In the genomic region with DNA sequence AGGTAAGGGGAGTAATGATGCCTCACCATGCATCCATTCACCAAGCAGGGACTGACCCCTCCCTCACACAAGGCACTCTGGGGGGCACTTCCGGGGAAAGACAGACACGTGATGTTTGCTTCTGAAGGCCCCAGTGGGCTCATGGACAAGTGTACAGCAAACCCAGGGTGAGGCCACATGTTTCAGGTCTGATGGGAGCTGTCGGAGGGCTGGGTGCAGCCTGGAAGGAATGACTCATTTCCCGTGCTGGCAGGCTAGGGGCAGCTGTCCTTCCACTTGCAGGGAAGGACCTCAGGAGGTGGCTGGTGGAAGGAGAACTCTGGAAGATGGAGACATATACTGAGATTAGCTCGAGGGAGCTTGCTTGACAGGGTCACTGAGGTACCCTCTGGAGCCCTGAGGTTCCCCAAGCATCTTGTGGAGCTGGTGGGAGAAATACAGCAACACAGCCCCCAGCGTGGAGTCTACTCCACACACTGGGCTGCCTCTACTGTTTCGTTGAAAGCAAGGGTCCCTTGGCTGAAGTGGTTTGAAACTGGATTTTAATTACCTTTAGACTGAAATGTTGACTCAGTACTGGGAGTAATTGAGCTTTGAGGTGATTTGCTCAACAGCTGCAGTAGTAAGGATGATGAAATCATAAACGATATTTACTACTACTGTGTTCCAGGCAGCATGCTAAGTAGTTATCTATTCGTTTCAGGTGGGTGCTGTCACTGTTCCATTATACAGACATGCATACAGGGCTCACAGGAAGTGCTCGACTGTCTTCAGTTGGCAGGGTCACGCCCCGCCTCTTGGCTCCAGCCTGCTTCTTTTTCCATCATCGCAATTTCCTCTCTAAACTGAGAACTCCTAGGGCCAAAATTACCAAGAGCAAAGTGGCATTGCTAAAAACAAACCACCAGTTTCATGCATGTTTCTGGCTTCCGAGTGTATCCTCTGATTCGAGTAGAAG, we compare ENCODE assay signal across 8 cellular contexts.
DNase-seq lines count a peak whose midpoint lies in the region; ATAC-seq, FAIRE-seq and TF ChIP-seq lines count a peak whose summit lies in the region.

No MANE protein-coding gene starts in this region.

- H3K4me3 ChIP-seq in CD8-positive, alpha-beta memory T cell (ENCODE audit: low read length): no peak overlapping the region
- no peak overlapping the region for H3K4me3 ChIP-seq in hepatocyte

- no peak overlapping the region for H3K27ac ChIP-seq in CD8-positive, alpha-beta memory T cell (ENCODE audit: low read depth, low read length)
- H3K27ac ChIP-seq in hepatocyte: peak overlapping the region; percentile 86

- no peaks in the 10 kb centered on the region for H3K36me3 ChIP-seq in CD8-positive, alpha-beta memory T cell (ENCODE audit: insufficient read depth, low read length)
- no peaks in the 10 kb centered on the region for H3K36me3 ChIP-seq in hepatocyte (replicated peaks; ENCODE audit: insufficient read depth, low read depth)

- H3K79me2 ChIP-seq in hepatocyte: no peaks in the 10 kb centered on the region

- no peaks in the 10 kb centered on the region for H3K27me3 Mint-ChIP-seq in CD8-positive, alpha-beta memory T cell

- H3K4me1 ChIP-seq in CD8-positive, alpha-beta memory T cell (ENCODE audit: insufficient read depth, low read length): peaks cover 18% of the 10 kb centered on the region
- H3K4me1 ChIP-seq in hepatocyte (ENCODE audit: insufficient read depth): peaks cover 17% of the 10 kb centered on the region

- H3K36me3 Mint-ChIP-seq in CD8-positive, alpha-beta memory T cell: peaks cover 1 to 5% (median 3%) of the 10 kb centered on the region in 3 donors

- no peak for ATAC-seq in GM18498 (IDR thresholded peaks at IDR 0.05; ENCODE audit: unreplicated experiment)

- H3K27ac Mint-ChIP-seq in CD8-positive, alpha-beta memory T cell: peak overlapping the region in 7 of 8 donors; percentile 31 to 87 (median 73)

- POLR2A ChIA-PET in CD8-positive, alpha-beta memory T cell (lab: Charles Lee): no interaction called here

- no peaks in the 10 kb centered on the region for H3K9me3 Mint-ChIP-seq in CD8-positive, alpha-beta memory T cell

- H3K4me2 ChIP-seq in hepatocyte: no peak overlapping the region

- no peak overlapping the region for H2AFZ ChIP-seq in hepatocyte

- WGBS in hepatocyte (ENCODE audit: low lambda C conversion rate, missing lambda C conversion rate): 58% methylated on average over 15 of the region's 15 CpGs

- no peak for DNase-seq in CD8-positive, alpha-beta memory T cell
- DNase-seq in NCI-H1436 (lab: John Stamatoyannopoulos, UW) (peak; percentile 39), hepatocyte (ENCODE audit: low spot score) (peak; percentile 80), D721Med (ENCODE audit: insufficient read length, low spot score) (no peak), iPS-NIHi7 (ENCODE audit: extremely low spot score) (no peak)
- DNase-seq in activated T-cell treated with anti-CD3 and anti-CD28 coated beads, Interleukin-2, amount 50 U/mL, for 48 hours: peak; percentile 54 to 61
- DNase-seq in stimulated activated CD4-positive, alpha-beta T cell treated with anti-CD3 and anti-CD28 coated beads, Interleukin-4, amount 100 ng/mL, for 1 hour: peak; percentile 39

- no peaks in the 10 kb centered on the region for H3K9me2 ChIP-seq in hepatocyte (replicated peaks; ENCODE audit: insufficient read depth)

- no peak for FAIRE-seq in D721Med (lab: Jason Lieb, UNC)

- peaks cover 16 to 21% (median 20%) of the 10 kb centered on the region in 3 donors for H3K4me1 Mint-ChIP-seq in CD8-positive, alpha-beta memory T cell

- CTCF ChIA-PET in CD8-positive, alpha-beta memory T cell (lab: Charles Lee): interaction anchor here (0.9 kb wide), 1 partner anchor 15 kb away, joined by 3 read pairs; no protein-coding TSS in a partner anchor

- no peaks in the 10 kb centered on the region for H4K20me1 ChIP-seq in hepatocyte (ENCODE audit: insufficient read depth, poor library complexity, severe bottlenecking)

- H3K4me3 Mint-ChIP-seq in CD8-positive, alpha-beta memory T cell: peak overlapping the region in 6 of 7 donors; percentile 17 to 78 (median 54)

- no peak for TF ChIP-seq CTCF in hepatocyte (IDR thresholded peaks at IDR 0.05; ENCODE audit: poor library complexity)
- TF ChIP-seq CTCF in D721Med (IDR thresholded peaks at IDR 0.05; ENCODE audit: insufficient read depth, missing control alignments): no peak

- H3K9me3 ChIP-seq in CD8-positive, alpha-beta memory T cell (ENCODE audit: low read length): no peaks in the 10 kb centered on the region
- H3K9me3 ChIP-seq in hepatocyte (ENCODE audit: low read depth): no peaks in the 10 kb centered on the region

- H3K27me3 ChIP-seq in CD8-positive, alpha-beta memory T cell (ENCODE audit: insufficient read depth, low read length, poor library complexity, severe bottlenecking): no peaks in the 10 kb centered on the region
- H3K27me3 ChIP-seq in hepatocyte: no peaks in the 10 kb centered on the region

Comparison
In these comparisons a context has a peak if more than half of its experiments do, and no peak if none do; other contexts are left out.
1. DNase-seq: peak in NCI-H1436 (single experiment), activated T-cell treated with anti-CD3 and anti-CD28 coated beads, Interleukin-2, amount 50 U/mL, for 48 hours (2 of 2), hepatocyte (single experiment) and stimulated activated CD4-positive, alpha-beta T cell treated with anti-CD3 and anti-CD28 coated beads, Interleukin-4, amount 100 ng/mL, for 1 hour (single experiment); none in CD8-positive, alpha-beta memory T cell (0 of 5), D721Med (single experiment) and iPS-NIHi7 (single experiment).